18 cellular contexts compared by ENCODE assay signal in the genomic region with DNA sequence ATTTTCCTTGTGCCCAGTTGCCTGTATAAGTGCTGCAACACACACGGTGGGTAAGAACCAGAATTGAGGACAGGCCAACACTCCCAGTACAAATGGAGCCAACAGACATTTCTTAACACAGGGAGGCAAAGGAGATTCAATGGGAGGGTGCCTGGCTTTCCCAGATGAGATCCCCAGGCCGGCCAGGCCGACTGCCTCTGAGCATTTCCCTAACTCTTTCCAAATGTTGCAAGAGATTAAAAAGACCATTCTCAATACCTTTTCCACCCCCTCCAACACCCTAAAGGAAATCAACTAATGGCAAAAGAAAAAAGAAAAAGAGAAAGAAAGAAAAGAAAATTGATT. TPM values are rescaled to one million over a fixed set of nuclear protein-coding genes. Genes with fewer than 3 reads are reported as not detected.
DNase-seq lines count a peak whose midpoint lies in the region; ATAC-seq, FAIRE-seq and TF ChIP-seq lines count a peak whose summit lies in the region.
"Had no signal": no experiment of that assay in that cellular context is flagged by ENCODE, and none has a peak within 500 bp of the region (broad histone marks: within the 10 kb centered on the region; RNA-seq: fewer than 3 reads in every experiment).

No MANE protein-coding gene starts in this region.

- peaks cover 100% of the 10 kb centered on the region for H3K27me3 Mint-ChIP-seq in endodermal cell (ENCODE audit: insufficient read depth)

- H3K4me1 ChIP-seq in HEK293 (ENCODE audit: control insufficient read depth, insufficient read depth, low read length) = peaks cover 27% of the 10 kb centered on the region
- H3K4me1 ChIP-seq in endodermal cell (ENCODE audit: control insufficient read depth, insufficient read depth, low read length) = peaks cover 6% of the 10 kb centered on the region
- peaks cover 32% of the 10 kb centered on the region for H3K4me1 ChIP-seq in muscle layer of colon (ENCODE audit: insufficient read depth, low read length)
- H3K4me1 ChIP-seq in tibial artery = peaks cover 0 to 41% (median 28%) of the 10 kb centered on the region in 4 donors

- TF ChIP-seq CTCF in HEK293 (tag by site-specific recombination; IDR thresholded peaks at IDR 0.05) = no peak
- no peak for TF ChIP-seq CTCF in endodermal cell (conservative IDR thresholded peaks at IDR 0.05)
- TF ChIP-seq CTCF in tibial artery (IDR thresholded peaks at IDR 0.05) = no peak

- peaks cover 19% of the 10 kb centered on the region for H3K4me1 Mint-ChIP-seq in endodermal cell

- FAIRE-seq in urothelium cell line (lab: Jason Lieb, UNC) = no peak
- FAIRE-seq: bronchial epithelial cell, HTR-8/SVneo had no signal

- peaks cover 0 to 10% of the 10 kb centered on the region in 2 experiments; a peak in 2 of 3 replicates for H3K36me3 ChIP-seq in HEK293 (ENCODE audit: control insufficient read depth in 2 of 2, insufficient read depth in 1 of 2, low read length in 2 of 2)
- H3K36me3 ChIP-seq in endodermal cell (ENCODE audit: control insufficient read depth, insufficient read depth, low read length) = no peaks in the 10 kb centered on the region
- H3K36me3 ChIP-seq in muscle layer of colon (ENCODE audit: insufficient read depth, low read length) = peaks cover 8% of the 10 kb centered on the region
- no peaks in the 10 kb centered on the region for H3K36me3 ChIP-seq in tibial artery
- H3K36me3 ChIP-seq: gastroesophageal sphincter had no signal

- POLR2A ChIA-PET in HEK293 (lab: Yijun Ruan, JAX) = interaction anchor here (3.1 to 7.6 kb wide), 3 partner anchors 8 to 15 kb away, joined by 21 to 237 read pairs (median 62); partner anchors contain the start of genes HOXA10 and HOXA9

- CTCF ChIA-PET in HEK293 (lab: Yijun Ruan, JAX) = no interaction called here

- intact Hi-C loops in tibial artery (cut with DNase I; ENCODE audit: low total_unique reads) = no loop called here

- no peak overlapping the region for H3K4me3 Mint-ChIP-seq in endodermal cell
- H3K4me3 Mint-ChIP-seq: natural killer cell; stimulated activated memory B cell treated with anti-CD40 and anti-IgM and Interleukin-4, amounts not matched to agents 10 μg/mL and 1 μg/mL and 100 μg/mL, for 72 hours had no signal

- DNase-seq in endodermal cell = peak; percentile 28
- peak; percentile 24 to 61 for DNase-seq in tibial artery
- DNase-seq in AML-193 (lab: John Stamatoyannopoulos, UW) = no peak
- no peak for DNase-seq in urothelium cell line (ENCODE audit: low spot score)
- DNase-seq in NCI-H2029 (lab: John Stamatoyannopoulos, UW) = no peak
- DNase-seq: activated CD4-positive, CD25-positive, alpha-beta regulatory T cell; dermis blood vessel endothelial cell; Karpas-422; NCI-H524 treated with DMSO at 0.1 percent for 48 hours had no signal

- H3K9ac ChIP-seq in endodermal cell (ENCODE audit: extremely low read depth, low read length, poor library complexity, severe bottlenecking) (no peak overlapping the region), muscle layer of colon (ENCODE audit: low read length) (peak overlapping the region; percentile 59)

- H3K9me3 Mint-ChIP-seq in endodermal cell = peaks cover 4% of the 10 kb centered on the region
- H3K9me3 Mint-ChIP-seq: natural killer cell; stimulated activated memory B cell treated with anti-CD40 and anti-IgM and Interleukin-4, amounts not matched to agents 10 μg/mL and 1 μg/mL and 100 μg/mL, for 72 hours had no signal

- no peak overlapping the region for H3K4me3 ChIP-seq in HEK293 (ENCODE audit: low read depth, low read length)
- H3K4me3 ChIP-seq in endodermal cell (ENCODE audit: low read length) = no peak overlapping the region
- H3K4me3 ChIP-seq in muscle layer of colon (ENCODE audit: low read depth in 1 of 2, low read length in 2 of 2) = peak overlapping the region in 1 of 2 donors; percentile 6
- no peak overlapping the region for H3K4me3 ChIP-seq in tibial artery
- H3K4me3 ChIP-seq: gastroesophageal sphincter had no signal

- 51 to 63% methylated on average over 1 to 3 of the region's 3 CpGs for WGBS in endodermal cell (ENCODE audit: insufficient coverage in 1 of 2, insufficient read length in 1 of 2), 2 experiments

- H3K27ac Mint-ChIP-seq in endodermal cell = no peak overlapping the region
- H3K27ac Mint-ChIP-seq: natural killer cell; stimulated activated memory B cell treated with anti-CD40 and anti-IgM and Interleukin-4, amounts not matched to agents 10 μg/mL and 1 μg/mL and 100 μg/mL, for 72 hours had no signal

- peak overlapping the region; percentile 99 for H3K27ac ChIP-seq in HEK293 (ENCODE audit: extremely low read depth, low read depth, low read length)
- no peak overlapping the region for H3K27ac ChIP-seq in endodermal cell (ENCODE audit: low read depth, low read length)
- peak overlapping the region; percentile 93 for H3K27ac ChIP-seq in muscle layer of colon (ENCODE audit: low read depth, low read length)
- H3K27ac ChIP-seq in tibial artery = peak overlapping the region in 1 of 2 donors; percentile 96
- H3K27ac ChIP-seq: gastroesophageal sphincter had no signal

- no peaks in the 10 kb centered on the region for H3K36me3 Mint-ChIP-seq in endodermal cell (ENCODE audit: low read depth)
- H3K36me3 Mint-ChIP-seq: stimulated activated memory B cell treated with anti-CD40 and anti-IgM and Interleukin-4, amounts not matched to agents 10 μg/mL and 1 μg/mL and 100 μg/mL, for 72 hours had no signal

- H3K9me3 ChIP-seq in HEK293 (ENCODE audit: control insufficient read depth, insufficient read depth, low read depth, low read length) (no peaks in the 10 kb centered on the region), endodermal cell (ENCODE audit: control insufficient read depth, low read length) (peaks cover 5% of the 10 kb centered on the region), muscle layer of colon (ENCODE audit: low read length) (no peaks in the 10 kb centered on the region), tibial artery (no peaks in the 10 kb centered on the region)
- H3K9me3 ChIP-seq: gastroesophageal sphincter had no signal

- H3K27me3 ChIP-seq in endodermal cell (ENCODE audit: control insufficient read depth, insufficient read depth, low read length, poor library complexity, severe bottlenecking) (peaks cover 100% of the 10 kb centered on the region), muscle layer of colon (ENCODE audit: control insufficient read depth in 1 of 2, insufficient read depth in 2 of 2, low read length in 2 of 2) (no peaks in the 10 kb centered on the region), tibial artery (peaks cover 0 to 70% of the 10 kb centered on the region in 2 donors)

- ATAC-seq in GM18519 (IDR thresholded peaks at IDR 0.05; ENCODE audit: low FRiP score, unreplicated experiment) = no peak
- ATAC-seq: gastroesophageal sphincter; natural killer cell; stimulated activated memory B cell treated with anti-CD40 and anti-IgM and Interleukin-4, amounts not matched to agents 10 μg/mL and 1 μg/mL and 100 μg/mL, for 72 hours had no signal

TF ChIP-seq in HEK293, 187 proteins besides CTCF, POLR2A, EP300 and RAD21 (continues in another document):
- TF ChIP-seq ZNF366 (tag by site-specific recombination; conservative IDR thresholded peaks at IDR 0.05) (peak; percentile 37; the same call in 1 of the 2 replicates), PRDM10 (tag by site-specific recombination; IDR thresholded peaks at IDR 0.05) (0 out of 2 replicates have a peak, but pooled peaks have one; percentile 7), ZFHX2 (tag by site-specific recombination; conservative IDR thresholded peaks at IDR 0.05) (no peak), GLIS1 (tag by site-specific recombination; IDR thresholded peaks at IDR 0.05) (peak; percentile 20; the same call in 1 of the 2 replicates), IKZF3 (tag by site-specific recombination; IDR thresholded peaks at IDR 0.05) (peak; percentile 56; the same call in 1 of the 2 replicates), ZNF214 (tag by site-specific recombination; IDR thresholded peaks at IDR 0.05; ENCODE audit: borderline replicate concordance) (no peak)

RNA-seq across cellular contexts. Expression of gene HOXA11, which starts 3.9 kb away (rescaled TPM):
- total RNA-seq in endodermal cell = not detected
- 1.8 TPM for polyA plus RNA-seq in endodermal cell (2013, experiment 1 of 2)
- 1.4 TPM for polyA plus RNA-seq in endodermal cell (2013, experiment 2 of 2)
- total RNA-seq: activated CD8-positive, alpha-beta memory T cell treated with anti-CD3 and anti-CD28 coated beads for 36 hours; bronchial epithelial cell; natural killer cell had no signal

RNA-seq across cellular contexts. Expression of gene HOXA10, which starts 7.0 kb away (rescaled TPM):
- not detected for total RNA-seq in endodermal cell
- polyA plus RNA-seq in endodermal cell (2013, experiment 1 of 2) = 12.7 TPM
- polyA plus RNA-seq in endodermal cell (2013, experiment 2 of 2) = 8.0 TPM
- total RNA-seq: bronchial epithelial cell had no signal

RNA-seq across cellular contexts. Expression of gene HOXA9, which starts 15.8 kb away (rescaled TPM):
- not detected for total RNA-seq in endodermal cell
- 23.9 TPM for polyA plus RNA-seq in endodermal cell (2013, experiment 1 of 2)
- polyA plus RNA-seq in endodermal cell (2013, experiment 2 of 2) = 14.3 TPM
- total RNA-seq: activated CD8-positive, alpha-beta memory T cell treated with anti-CD3 and anti-CD28 coated beads for 36 hours; bronchial epithelial cell had no signal

RNA-seq across cellular contexts. Expression of gene HOXA13, which starts 18.7 kb away (rescaled TPM):
- not detected for total RNA-seq in endodermal cell
- 0.53 TPM for polyA plus RNA-seq in endodermal cell (2013, experiment 1 of 2)
- polyA plus RNA-seq in endodermal cell (2013, experiment 2 of 2) = 0.29 TPM
- total RNA-seq: activated CD8-positive, alpha-beta memory T cell treated with anti-CD3 and anti-CD28 coated beads for 36 hours; natural killer cell had no signal

RNA-seq across cellular contexts. Expression of gene HOXA7, which starts 24.7 kb away (rescaled TPM):
- not detected for total RNA-seq in endodermal cell
- 7.1 TPM for polyA plus RNA-seq in endodermal cell (2013, experiment 1 of 2)
- 2.9 TPM for polyA plus RNA-seq in endodermal cell (2013, experiment 2 of 2)
- total RNA-seq: activated CD8-positive, alpha-beta memory T cell treated with anti-CD3 and anti-CD28 coated beads for 36 hours; bronchial epithelial cell; natural killer cell had no signal

Comparison
In these comparisons a context has a peak if more than half of its experiments do, and no peak if none do; other contexts are left out.
1. DNase-seq: peak in endodermal cell (single experiment) and tibial artery (2 of 2); none in AML-193 (0 of 2), urothelium cell line (single experiment) and NCI-H2029 (single experiment).